Comparison of ENCODE assay signal across 12 cellular contexts in the genomic region with DNA sequence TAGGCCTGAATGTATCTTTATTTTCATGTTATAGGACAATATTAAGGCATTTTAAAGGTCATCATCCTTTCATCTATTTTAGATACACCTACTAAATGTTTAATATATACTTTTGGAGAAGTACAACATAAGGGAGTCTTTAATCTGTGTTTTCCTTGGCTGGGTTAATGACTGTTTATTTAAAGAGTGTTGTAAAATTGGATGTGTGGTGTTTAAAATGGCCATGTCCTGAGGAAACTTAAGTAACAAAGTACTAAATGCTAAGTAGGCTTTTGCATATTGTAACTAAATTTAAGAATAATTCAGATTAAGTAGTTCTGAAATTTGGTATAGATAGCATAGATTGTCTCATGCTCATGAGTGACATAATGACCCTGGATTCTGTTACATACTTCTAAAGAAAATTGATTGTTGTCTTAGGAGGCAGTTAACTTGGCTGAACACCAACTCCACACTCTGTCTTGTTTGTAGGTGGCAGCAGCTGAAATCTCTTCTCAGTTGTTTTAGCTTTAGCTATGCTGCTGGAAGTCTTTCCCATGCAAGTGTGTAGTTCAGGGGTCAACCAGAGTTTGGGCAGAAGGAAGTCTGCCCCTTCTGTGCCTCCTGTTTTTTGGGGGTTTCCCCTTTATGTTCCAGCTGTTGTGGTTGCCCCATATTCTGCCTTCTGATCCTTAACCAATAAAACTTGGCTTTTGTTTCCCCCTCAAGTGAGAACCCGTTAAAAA. TPM values are rescaled to one million over a fixed set of nuclear protein-coding genes. Genes with fewer than 3 reads are reported as not detected.
DNase-seq lines count a peak whose midpoint lies in the region; ATAC-seq and TF ChIP-seq lines count a peak whose summit lies in the region.
"Had no signal": no experiment of that assay in that cellular context is flagged by ENCODE, and none has a peak within 500 bp of the region (broad histone marks: within the 10 kb centered on the region; RNA-seq: fewer than 3 reads in every experiment).

No MANE protein-coding gene starts in this region.

- peaks cover 4% of the 10 kb centered on the region for H3K9me3 Mint-ChIP-seq in activated T-helper 2 cell treated with anti-CD3 and anti-CD28 coated beads, Interferon-gamma antibody, Interleukin-2, Interleukin-4, amounts not matched to agents 10 μg/mL and 5 μg/mL and 100 μg/mL, durations not matched to agents 14 hours and 24 hours and 36 hours
- H3K9me3 Mint-ChIP-seq: H9 had no signal

- H3K27ac Mint-ChIP-seq in activated T-helper 2 cell treated with anti-CD3 and anti-CD28 coated beads, Interferon-gamma antibody, Interleukin-2, Interleukin-4, amounts not matched to agents 10 μg/mL and 5 μg/mL and 100 μg/mL, durations not matched to agents 14 hours and 24 hours and 36 hours = no peak overlapping the region

- ATAC-seq in Right ventricle myocardium superior (ENCODE audit: poor library complexity) = peak; percentile 28
- ATAC-seq in left cardiac atrium = no peak
- no peak for ATAC-seq in GM19324 (IDR thresholded peaks at IDR 0.05; ENCODE audit: low FRiP score, unreplicated experiment)
- no peak for ATAC-seq in HG03159 (IDR thresholded peaks at IDR 0.05; ENCODE audit: unreplicated experiment)

- no peak overlapping the region for H3K4me3 ChIP-seq in SJCRH30
- no peak overlapping the region for H3K4me3 ChIP-seq in left ventricle myocardium inferior
- no peak overlapping the region for H3K4me3 ChIP-seq in transverse colon
- H3K4me3 ChIP-seq: lung had no signal

- H3K36me3 Mint-ChIP-seq in activated T-helper 2 cell treated with anti-CD3 and anti-CD28 coated beads, Interferon-gamma antibody, Interleukin-2, Interleukin-4, amounts not matched to agents 10 μg/mL and 5 μg/mL and 100 μg/mL, durations not matched to agents 14 hours and 24 hours and 36 hours (ENCODE audit: low read depth) = peaks cover 80% of the 10 kb centered on the region

- H3K27me3 ChIP-seq in SJCRH30 (no peaks in the 10 kb centered on the region), left ventricle myocardium inferior (ENCODE audit: low read depth) (no peaks in the 10 kb centered on the region), transverse colon (no peaks in the 10 kb centered on the region)

- H3K27me3 Mint-ChIP-seq in activated T-helper 2 cell treated with anti-CD3 and anti-CD28 coated beads, Interferon-gamma antibody, Interleukin-2, Interleukin-4, amounts not matched to agents 10 μg/mL and 5 μg/mL and 100 μg/mL, durations not matched to agents 14 hours and 24 hours and 36 hours (ENCODE audit: low read depth) = no peaks in the 10 kb centered on the region

- H3K4me1 ChIP-seq in SJCRH30 (peaks cover 25% of the 10 kb centered on the region), left ventricle myocardium inferior (peaks cover 20% of the 10 kb centered on the region), transverse colon (peaks cover 0 to 39% (median 13%) of the 10 kb centered on the region in 4 donors)

- in situ Hi-C loops in transverse colon (cut with MboI; ENCODE audit: low pct_ligation_motif_present in 1 of 4, low pct_unique_long_range_greater_than_20kb in 1 of 4, low sequenced_read_pairs in 3 of 4) = no loop called here

- intact Hi-C loops in Right ventricle myocardium superior (cut with DNase I) (no loop called here), left cardiac atrium (cut with DNase I) (no loop called here), left ventricle myocardium inferior (cut with micrococcal nuclease) (no loop called here), transverse colon (cut with DNase I; ENCODE audit: low total_unique reads) (no loop called here)
- intact Hi-C loops in activated T-helper 2 cell treated with anti-CD3 and anti-CD28 coated beads, Interferon-gamma antibody, Interleukin-2, Interleukin-4, amounts not matched to agents 10 μg/mL and 5 μg/mL and 100 μg/mL, durations not matched to agents 14 hours and 24 hours and 36 hours (cut with micrococcal nuclease) = loop anchor here (10.0 kb wide), 1 partner anchor 85 kb away; a partner anchor contains a TSS

- H3K36me3 ChIP-seq in SJCRH30 (peaks cover 89% of the 10 kb centered on the region), left ventricle myocardium inferior (peaks cover 94% of the 10 kb centered on the region), transverse colon (peaks cover 0 to 77% (median 33%) of the 10 kb centered on the region in 4 donors)

- 0 to 7% methylated on average over 1 of the region's 1 CpG for WGBS in transverse colon (ENCODE audit: low coverage in 1 of 2), 2 donors

- H3K27ac ChIP-seq in SJCRH30 (no peak overlapping the region; the same call in 1 of the 2 replicates), left ventricle myocardium inferior (replicated peaks) (peak overlapping the region; percentile 10), transverse colon (peak overlapping the region; percentile 11 to 50 (median 33))

- no peak for TF ChIP-seq EP300 in transverse colon (IDR thresholded peaks at IDR 0.05; ENCODE audit: low read depth)

- no peak for DNase-seq in Right ventricle myocardium superior
- no peak for DNase-seq in left cardiac atrium
- peak; percentile 67 to 89 for DNase-seq in SJCRH30
- DNase-seq in left ventricle myocardium inferior = no peak
- DNase-seq in transverse colon = no peak
- no peak for DNase-seq in activated T-helper 2 cell treated with anti-CD3 and anti-CD28 coated beads, Interferon-gamma antibody, Interleukin-2, Interleukin-4, amounts not matched to agents 10 μg/mL and 5 μg/mL and 100 μg/mL, durations not matched to agents 14 hours and 24 hours and 36 hours (ENCODE audit: low spot score)
- DNase-seq: activated T-cell treated with anti-CD3 and anti-CD28 coated beads, Interleukin-2, amount 50 U/mL, for 1 hour; cortex of kidney; H9 had no signal

- H3K4me1 Mint-ChIP-seq in activated T-helper 2 cell treated with anti-CD3 and anti-CD28 coated beads, Interferon-gamma antibody, Interleukin-2, Interleukin-4, amounts not matched to agents 10 μg/mL and 5 μg/mL and 100 μg/mL, durations not matched to agents 14 hours and 24 hours and 36 hours (ENCODE audit: low read depth) = peaks cover 36% of the 10 kb centered on the region

- no peak for TF ChIP-seq POLR2A in transverse colon (IDR thresholded peaks at IDR 0.05)

- no peak overlapping the region for H3K4me3 Mint-ChIP-seq in activated T-helper 2 cell treated with anti-CD3 and anti-CD28 coated beads, Interferon-gamma antibody, Interleukin-2, Interleukin-4, amounts not matched to agents 10 μg/mL and 5 μg/mL and 100 μg/mL, durations not matched to agents 14 hours and 24 hours and 36 hours (ENCODE audit: low read depth)
- H3K4me3 Mint-ChIP-seq: H9 had no signal

- H3K9me3 ChIP-seq in SJCRH30 (replicated peaks) (no peaks in the 10 kb centered on the region), left ventricle myocardium inferior (replicated peaks) (no peaks in the 10 kb centered on the region), transverse colon (no peaks in the 10 kb centered on the region)

- TF ChIP-seq CTCF in left ventricle myocardium inferior (IDR thresholded peaks at IDR 0.05; ENCODE audit: borderline replicate concordance) (no peak), transverse colon (IDR thresholded peaks at IDR 0.05) (no peak)

RNA-seq across cellular contexts. Expression of a gene that starts 29.2 kb away (rescaled TPM):
- 318 TPM for total RNA-seq in Right ventricle myocardium superior
- 100 to 1,000 TPM; 159 to 179 TPM for total RNA-seq in left cardiac atrium
- total RNA-seq in SJCRH30 (2014; rRNA removed; shearing (Covaris generic)) = 113 and 151 TPM in 2 replicates
- total RNA-seq in left ventricle myocardium inferior = 342 TPM
- total RNA-seq in transverse colon = 100 to 1,000 TPM in 3 of 4 donors, 10 to 100 TPM in 1; 46.0 to 131 (median 126) TPM
- 104 and 108 TPM in 2 replicates for total RNA-seq in activated T-helper 2 cell treated with anti-CD3 and anti-CD28 coated beads, Interferon-gamma antibody, Interleukin-2, Interleukin-4, amounts not matched to agents 10 μg/mL and 5 μg/mL and 100 μg/mL, durations not matched to agents 14 hours and 24 hours and 36 hours

Comparison
In these comparisons a context has a peak if more than half of its experiments do, and no peak if none do; other contexts are left out.
1. DNase-seq: peak in SJCRH30 (2 of 2); none in Right ventricle myocardium superior (single experiment), left cardiac atrium (single experiment), left ventricle myocardium inferior (single experiment), transverse colon (single experiment) and activated T-helper 2 cell treated with anti-CD3 and anti-CD28 coated beads, Interferon-gamma antibody, Interleukin-2, Interleukin-4, amounts not matched to agents 10 μg/mL and 5 μg/mL and 100 μg/mL, durations not matched to agents 14 hours and 24 hours and 36 hours (single experiment).